ENCODE assay signal across 8 cellular contexts in genomic region chr17:58710948-58711552, GRCh38. TPM values are rescaled to one million over a fixed set of nuclear protein-coding genes. Genes with fewer than 3 reads are reported as not detected.
DNase-seq lines count a peak whose midpoint lies in the region; ATAC-seq and TF ChIP-seq lines count a peak whose summit lies in the region.

No MANE protein-coding gene starts in this region.

- no peaks in the 10 kb centered on the region for H3K4me1 ChIP-seq in smooth muscle cell (ENCODE audit: low read depth)

- H3K9ac ChIP-seq in smooth muscle cell (ENCODE audit: low read depth): no peak overlapping the region

- H3K27me3 ChIP-seq in smooth muscle cell (ENCODE audit: low read depth): no peaks in the 10 kb centered on the region

- intact Hi-C loops in activated CD8-positive, alpha-beta T cell treated with anti-CD3 and anti-CD28 coated beads for 36 hours (cut with micrococcal nuclease): loop anchor here (2.0 kb wide), 1 partner anchor 294 kb away; no protein-coding TSS in a partner anchor

- H3K4me3 ChIP-seq in GM12864 (ENCODE audit: low read depth, low read length) (no peak overlapping the region), smooth muscle cell (no peak overlapping the region)

- peaks cover 10% of the 10 kb centered on the region for H3K4me1 Mint-ChIP-seq in activated CD8-positive, alpha-beta T cell treated with anti-CD3 and anti-CD28 coated beads for 36 hours (ENCODE audit: low read depth)

- no peaks in the 10 kb centered on the region for H3K9me3 Mint-ChIP-seq in activated CD8-positive, alpha-beta T cell treated with anti-CD3 and anti-CD28 coated beads for 36 hours

- no peak overlapping the region for H3K27ac Mint-ChIP-seq in activated CD8-positive, alpha-beta T cell treated with anti-CD3 and anti-CD28 coated beads for 36 hours

- no peaks in the 10 kb centered on the region for H3K79me2 ChIP-seq in smooth muscle cell (ENCODE audit: low read depth)

- peak; percentile 53 to 63 for DNase-seq in AML-193 (lab: John Stamatoyannopoulos, UW)
- DNase-seq in GM12864 (ENCODE audit: low read depth): peak; percentile 34
- DNase-seq in NCI-H2171 treated with DMSO at 0.1 percent for 48 hours (lab: John Stamatoyannopoulos, UW): peak; percentile 57
- DNase-seq in activated CD8-positive, alpha-beta T cell treated with anti-CD3 and anti-CD28 coated beads for 36 hours: peak; percentile 61
- DNase-seq in germinal center (ENCODE audit: low spot score): peak; percentile 27
- DNase-seq in smooth muscle cell (lab: John Stamatoyannopoulos, UW; ENCODE audit: unreplicated experiment): no peak

- H2AFZ ChIP-seq in smooth muscle cell (ENCODE audit: low read depth): no peak overlapping the region

- H3F3A ChIP-seq in smooth muscle cell (ENCODE audit: low read depth): no peaks in the 10 kb centered on the region

- no peak overlapping the region for H3K27ac ChIP-seq in smooth muscle cell (ENCODE audit: low read depth)

- H3K4me2 ChIP-seq in smooth muscle cell: no peak overlapping the region

- no peaks in the 10 kb centered on the region for H3K36me3 ChIP-seq in smooth muscle cell (ENCODE audit: low read depth)

- H3K27me3 Mint-ChIP-seq in activated CD8-positive, alpha-beta T cell treated with anti-CD3 and anti-CD28 coated beads for 36 hours: no peaks in the 10 kb centered on the region

- CTCF ChIA-PET in activated CD8-positive, alpha-beta T cell treated with anti-CD3 and anti-CD28 coated beads for 36 hours (lab: Charles Lee): interaction anchor here (0.6 to 2.5 kb wide), 17 partner anchors 8 to 396 kb away, joined by 3 to 16 read pairs (median 4); partner anchors contain the start of gene TRIM37

- no peak for ATAC-seq in activated CD8-positive, alpha-beta T cell treated with anti-CD3 and anti-CD28 coated beads for 36 hours
- no peak for ATAC-seq in GM19455 (IDR thresholded peaks at IDR 0.05; ENCODE audit: unreplicated experiment)
- ATAC-seq in GM21528 (IDR thresholded peaks at IDR 0.05; ENCODE audit: low FRiP score, unreplicated experiment): no peak

- TF ChIP-seq CTCF in GM12864 (IDR thresholded peaks at IDR 0.05; ENCODE audit: low read depth, low read length, missing control alignments): peak; percentile 56
- peak; percentile 87 for TF ChIP-seq CTCF in activated CD8-positive, alpha-beta T cell treated with anti-CD3 and anti-CD28 coated beads for 36 hours (IDR thresholded peaks at IDR 0.05)
- peak; percentile 87 for TF ChIP-seq CTCF in smooth muscle cell (IDR thresholded peaks at IDR 0.05; ENCODE audit: borderline replicate concordance, insufficient read depth, poor library complexity, severe bottlenecking)

- peaks cover 25% of the 10 kb centered on the region for H3K36me3 Mint-ChIP-seq in activated CD8-positive, alpha-beta T cell treated with anti-CD3 and anti-CD28 coated beads for 36 hours (ENCODE audit: low read depth)

- H3K4me3 Mint-ChIP-seq in activated CD8-positive, alpha-beta T cell treated with anti-CD3 and anti-CD28 coated beads for 36 hours: no peak overlapping the region

- POLR2A ChIA-PET in activated CD8-positive, alpha-beta T cell treated with anti-CD3 and anti-CD28 coated beads for 36 hours (lab: Charles Lee): interaction anchor here (0.6 to 1.0 kb wide), 3 partner anchors 8 to 616 kb away, joined by 3 to 4 read pairs (median 3); no protein-coding TSS in a partner anchor

- 57% methylated on average over 4 of the region's 4 CpGs for WGBS in smooth muscle cell (ENCODE audit: low lambda C conversion rate)

- no peaks in the 10 kb centered on the region for H4K20me1 ChIP-seq in smooth muscle cell (ENCODE audit: low read depth)

- H3K9me3 ChIP-seq in smooth muscle cell (replicated peaks; ENCODE audit: low read depth): no peaks in the 10 kb centered on the region

RNA-seq across cellular contexts. Expression of gene RAD51C, which starts 18.6 kb away (rescaled TPM):
- total RNA-seq in activated CD8-positive, alpha-beta T cell treated with anti-CD3 and anti-CD28 coated beads for 36 hours: 10 to 100 TPM; 73.3 to 76.8 TPM
- 20.9 and 23.2 TPM in 2 replicates for total RNA-seq in smooth muscle cell
- polyA plus RNA-seq in smooth muscle cell: 27.1 and 29.9 TPM in 2 replicates

RNA-seq across cellular contexts. Expression of gene TEX14, which starts 19.2 kb away (rescaled TPM):
- under 1 TPM; 0.23 to 0.31 TPM for total RNA-seq in activated CD8-positive, alpha-beta T cell treated with anti-CD3 and anti-CD28 coated beads for 36 hours
- total RNA-seq in smooth muscle cell: 0.04 TPM in 1 of 2 replicates, not detected in the other
- polyA plus RNA-seq in smooth muscle cell: not detected in 2 replicates

RNA-seq across cellular contexts. Expression of gene PPM1E, which starts 44.6 kb away (rescaled TPM):
- total RNA-seq in activated CD8-positive, alpha-beta T cell treated with anti-CD3 and anti-CD28 coated beads for 36 hours: under 1 TPM in 1 of 2 experiments, not detected in 1; 0.07 TPM
- total RNA-seq in smooth muscle cell: 0.72 and 1.6 TPM in 2 replicates
- polyA plus RNA-seq in smooth muscle cell: 0.02 and 0.29 TPM in 2 replicates
